Comparison of ENCODE assay signal across 22 cellular contexts in genomic region chr11:123976770-123977560, GRCh38. TPM values are rescaled to one million over a fixed set of nuclear protein-coding genes. Genes with fewer than 3 reads are reported as not detected.
DNase-seq lines count a peak whose midpoint lies in the region; ATAC-seq, FAIRE-seq and TF ChIP-seq lines count a peak whose summit lies in the region.
"Had no signal": no experiment of that assay in that cellular context is flagged by ENCODE, and none has a peak within 500 bp of the region (broad histone marks: within the 10 kb centered on the region; RNA-seq: fewer than 3 reads in every experiment).

No MANE protein-coding gene starts in this region.

- CTCF ChIA-PET in MCF 10A (lab: Yijun Ruan, JAX): interaction anchor here (0.6 kb wide), 1 partner anchor 216 kb away, joined by 3 read pairs; no protein-coding TSS in a partner anchor

- TF ChIP-seq POLR2A in breast epithelium (IDR thresholded peaks at IDR 0.05): no peak

- H3K9me3 ChIP-seq in breast epithelium: no peaks in the 10 kb centered on the region
- H3K9me3 ChIP-seq in upper lobe of right lung: no peaks in the 10 kb centered on the region
- no peaks in the 10 kb centered on the region for H3K9me3 ChIP-seq in small intestine (ENCODE audit: control insufficient read depth, low read depth)
- H3K9me3 ChIP-seq: MG63 had no signal

- peak overlapping the region; percentile 89 for H3K27ac Mint-ChIP-seq in MCF 10A (ENCODE audit: low read depth, unreplicated experiment)
- H3K27ac Mint-ChIP-seq: CD8-positive, alpha-beta T cell; HFFc6 had no signal

- TF ChIP-seq CTCF in MCF 10A (IDR thresholded peaks at IDR 0.05; ENCODE audit: unreplicated experiment): no peak
- TF ChIP-seq CTCF in breast epithelium (IDR thresholded peaks at IDR 0.05): no peak
- no peak for TF ChIP-seq CTCF in upper lobe of right lung (IDR thresholded peaks at IDR 0.05)

- intact Hi-C loops in MCF 10A (cut with micrococcal nuclease) (no loop called here), breast epithelium (cut with DNase I; ENCODE audit: low total_unique reads) (no loop called here), upper lobe of right lung (cut with DNase I) (no loop called here)

- H3K36me3 Mint-ChIP-seq in MCF 10A (ENCODE audit: insufficient read depth, unreplicated experiment): peaks cover 6% of the 10 kb centered on the region
- H3K36me3 Mint-ChIP-seq: CD8-positive, alpha-beta T cell had no signal

- H3K27ac ChIP-seq in breast epithelium (no peak overlapping the region), epithelial cell of prostate (peak overlapping the region; percentile 97), upper lobe of right lung (no peak overlapping the region), small intestine (ENCODE audit: low read depth in 1 of 2, low read length in 1 of 2) (no peak overlapping the region)
- H3K27ac ChIP-seq: 22Rv1, HL-60, SK-N-MC had no signal

- DNase-seq in MCF 10A (ENCODE audit: unreplicated experiment) (no peak), breast epithelium (ENCODE audit: low spot score in 2 of 2) (no peak), epithelial cell of prostate (ENCODE audit: low read depth, low spot score) (no peak), upper lobe of right lung (no peak), small intestine (no peak)
- no peak for DNase-seq in activated CD4-positive, alpha-beta T cell treated with anti-CD3 and anti-CD28 coated beads for 48 hours
- DNase-seq: CD8-positive, alpha-beta T cell; DND-41; GDM1; HFFc6; KG1; MG63; NCI-H1092 treated with DMSO at 0.1 percent for 48 hours; NCI-H1694 treated with DMSO at 0.1 percent for 48 hours; NCI-H446; PC-3 had no signal

- H3K4me1 Mint-ChIP-seq in MCF 10A (ENCODE audit: insufficient read depth, unreplicated experiment): peaks cover 45% of the 10 kb centered on the region

- H3K27me3 ChIP-seq in breast epithelium: no peaks in the 10 kb centered on the region
- no peaks in the 10 kb centered on the region for H3K27me3 ChIP-seq in upper lobe of right lung
- H3K27me3 ChIP-seq in small intestine (ENCODE audit: control insufficient read depth in 2 of 2, insufficient read depth in 2 of 2, low read length in 2 of 2): no peaks in the 10 kb centered on the region
- H3K27me3 ChIP-seq: MG63 had no signal

- H3K36me3 ChIP-seq in breast epithelium: no peaks in the 10 kb centered on the region
- no peaks in the 10 kb centered on the region for H3K36me3 ChIP-seq in upper lobe of right lung
- H3K36me3 ChIP-seq in small intestine (ENCODE audit: control insufficient read depth in 2 of 2, insufficient read depth in 2 of 2, low read length in 2 of 2): no peaks in the 10 kb centered on the region
- H3K36me3 ChIP-seq: MG63 had no signal

- H3K9me3 Mint-ChIP-seq in MCF 10A (ENCODE audit: unreplicated experiment): peaks cover 3% of the 10 kb centered on the region

- BruUV-seq in MCF 10A (replicated peaks; lab: Mats Ljungman, UMichigan): no TSS peak

- H3K4me3 ChIP-seq in breast epithelium (no peak overlapping the region), upper lobe of right lung (no peak overlapping the region), small intestine (ENCODE audit: low read depth in 1 of 2, low read length in 2 of 2) (no peak overlapping the region)
- H3K4me3 ChIP-seq: MG63, SK-N-MC had no signal

- no peak for FAIRE-seq in small intestine (lab: Jason Lieb, UNC)
- FAIRE-seq: GM12892 had no signal

- H3K4me3 Mint-ChIP-seq in MCF 10A (ENCODE audit: unreplicated experiment): no peak overlapping the region
- H3K4me3 Mint-ChIP-seq: CD8-positive, alpha-beta T cell; HFFc6 had no signal

- POLR2A ChIA-PET in MCF 10A (lab: Yijun Ruan, JAX): no interaction called here

- no peaks in the 10 kb centered on the region for H3K27me3 Mint-ChIP-seq in MCF 10A (ENCODE audit: insufficient read depth, unreplicated experiment)

- no peaks in the 10 kb centered on the region for H3K4me1 ChIP-seq in breast epithelium
- H3K4me1 ChIP-seq in upper lobe of right lung: no peaks in the 10 kb centered on the region
- no peaks in the 10 kb centered on the region for H3K4me1 ChIP-seq in small intestine (ENCODE audit: control insufficient read depth in 2 of 2, insufficient read depth in 1 of 2, low read depth in 1 of 2, low read length in 1 of 2)

- 84 to 88% (median 85%) methylated on average over 18 of the region's 18 CpGs for WGBS in small intestine, 3 donors

- ATAC-seq in upper lobe of right lung: peak; percentile 26
- ATAC-seq: CD8-positive, alpha-beta T cell; PC-3 had no signal

RNA-seq across cellular contexts. Expression of gene OR10S1, which starts 0.6 kb away (rescaled TPM):
- total RNA-seq in MCF 10A (2022): 0.37 TPM in 2 replicates
- total RNA-seq in breast epithelium: not detected
- not detected for total RNA-seq in upper lobe of right lung
- not detected for polyA plus RNA-seq in small intestine
- total RNA-seq: CD8-positive, alpha-beta T cell; H4; HFFc6; PC-3 had no signal
- polyA plus RNA-seq: BJ had no signal

RNA-seq across cellular contexts. Expression of gene OR10G6, which starts 18.0 kb away (rescaled TPM):
- total RNA-seq in MCF 10A (2022) (not detected in 2 replicates), breast epithelium (not detected), upper lobe of right lung (not detected)
- not detected for polyA plus RNA-seq in small intestine
- total RNA-seq: CD8-positive, alpha-beta T cell; H4; HFFc6; PC-3 had no signal
- polyA plus RNA-seq: BJ had no signal

RNA-seq across cellular contexts. Expression of gene OR6T1, which starts 33.3 kb away (rescaled TPM):
- not detected in 2 replicates for total RNA-seq in MCF 10A (2022)
- not detected for total RNA-seq in breast epithelium
- not detected for total RNA-seq in upper lobe of right lung
- polyA plus RNA-seq in small intestine: not detected
- total RNA-seq: CD8-positive, alpha-beta T cell; H4; HFFc6; PC-3 had no signal
- polyA plus RNA-seq: BJ had no signal

RNA-seq across cellular contexts. Expression of gene OR10G4, which starts 35.8 kb away (rescaled TPM):
- total RNA-seq in MCF 10A (2022): not detected in 2 replicates
- total RNA-seq in breast epithelium: not detected
- total RNA-seq in upper lobe of right lung: not detected
- polyA plus RNA-seq in small intestine: not detected
- total RNA-seq: CD8-positive, alpha-beta T cell; H4; HFFc6; PC-3 had no signal
- polyA plus RNA-seq: BJ had no signal

RNA-seq across cellular contexts. Expression of gene OR4D5, which starts 37.5 kb away (rescaled TPM):
- total RNA-seq in MCF 10A (2022) (not detected in 2 replicates), breast epithelium (not detected), upper lobe of right lung (not detected)
- not detected for polyA plus RNA-seq in small intestine
- total RNA-seq: CD8-positive, alpha-beta T cell; H4; HFFc6; PC-3 had no signal
- polyA plus RNA-seq: BJ had no signal
